ENCODE assay signal across 33 cellular contexts in genomic region chr1:37353871-37354270, GRCh38.
"Had no signal": no experiment of that assay in that cellular context is flagged by ENCODE, and none has a peak within 500 bp of the region (broad histone marks: within the 10 kb centered on the region; RNA-seq: fewer than 3 reads in every experiment).

No MANE protein-coding gene starts in this region.

- FAIRE-seq: colon had no signal

- H3K9me3 Mint-ChIP-seq: activated CD4-positive, alpha-beta memory T cell treated with anti-CD3 and anti-CD28 coated beads for 36 hours; activated CD4-positive, alpha-beta T cell treated with anti-CD3 and anti-CD28 coated beads, Interleukin-2, amount 10 ng/mL, durations not matched to agents 24 days and 14 days; activated naive CD4-positive, alpha-beta T cell treated with anti-CD3 and anti-CD28 coated beads for 36 hours; activated naive CD4-positive, alpha-beta T cell treated with anti-CD3 and anti-CD28 coated beads, Interleukin-2, amount 50 U/mL, for 24 hours; activated naive CD8-positive, alpha-beta T cell treated with anti-CD3 and anti-CD28 coated beads for 36 hours; activated naive CD8-positive, alpha-beta T cell treated with anti-CD3 and anti-CD28 coated beads, Interleukin-2, amount 50 U/mL, for 24 hours; activated T-helper 1 cell treated with anti-CD3 and anti-CD28 coated beads, Interleukin-12 subunit alpha, Interleukin-12 subunit beta, Interleukin-2, Interleukin-4 antibody, amounts not matched to agents 30 ng/mL and 10 ng/mL and 1 ng/mL, durations not matched to agents 14 hours and 24 hours and 36 hours; activated T-helper 2 cell treated with anti-CD3 and anti-CD28 coated beads, Interferon-gamma antibody, Interleukin-2, Interleukin-4, amounts not matched to agents 10 μg/mL and 5 μg/mL and 100 μg/mL, durations not matched to agents 14 hours and 24 hours and 36 hours; effector memory CD8-positive, alpha-beta T cell had no signal

- H3K36me3 ChIP-seq: adrenal gland, esophagus muscularis mucosa, gastrocnemius medialis, heart left ventricle had no signal

- ATAC-seq: activated CD4-positive, alpha-beta T cell treated with anti-CD3 and anti-CD28 coated beads for 36 hours; activated CD8-positive, alpha-beta memory T cell treated with anti-CD3 and anti-CD28 coated beads, Interleukin-2, amount 10 ng/mL, durations not matched to agents 7 days and 5 days; activated CD8-positive, alpha-beta T cell treated with anti-CD3 and anti-CD28 coated beads, Interleukin-2, amount 10 ng/mL, durations not matched to agents 7 days and 5 days; activated naive CD8-positive, alpha-beta T cell treated with anti-CD3 and anti-CD28 coated beads, Interleukin-2, amount 50 U/mL, for 24 hours; body of pancreas; effector memory CD8-positive, alpha-beta T cell; foreskin keratinocyte; gastrocnemius medialis; heart left ventricle had no signal

- H3K27me3 ChIP-seq: adrenal gland, body of pancreas had no signal

- H3K4me3 Mint-ChIP-seq: activated CD4-positive, alpha-beta memory T cell treated with anti-CD3 and anti-CD28 coated beads for 36 hours; activated CD4-positive, alpha-beta T cell treated with anti-CD3 and anti-CD28 coated beads for 36 hours; activated CD4-positive, alpha-beta T cell treated with anti-CD3 and anti-CD28 coated beads, Interleukin-2, amount 10 ng/mL, durations not matched to agents 24 days and 14 days; activated CD8-positive, alpha-beta memory T cell treated with anti-CD3 and anti-CD28 coated beads, Interleukin-2, amount 10 ng/mL, durations not matched to agents 7 days and 5 days; activated CD8-positive, alpha-beta T cell treated with anti-CD3 and anti-CD28 coated beads, Interleukin-2, amount 10 ng/mL, durations not matched to agents 7 days and 5 days; activated naive CD4-positive, alpha-beta T cell treated with anti-CD3 and anti-CD28 coated beads for 36 hours; activated naive CD4-positive, alpha-beta T cell treated with anti-CD3 and anti-CD28 coated beads, Interleukin-2, amount 50 U/mL, for 24 hours; activated naive CD8-positive, alpha-beta T cell treated with anti-CD3 and anti-CD28 coated beads for 36 hours; activated naive CD8-positive, alpha-beta T cell treated with anti-CD3 and anti-CD28 coated beads, Interleukin-2, amount 50 U/mL, for 24 hours; activated T-helper 1 cell treated with anti-CD3 and anti-CD28 coated beads, Interleukin-12 subunit alpha, Interleukin-12 subunit beta, Interleukin-2, Interleukin-4 antibody, amounts not matched to agents 30 ng/mL and 10 ng/mL and 1 ng/mL, durations not matched to agents 14 hours and 24 hours and 36 hours; effector memory CD8-positive, alpha-beta T cell had no signal

- H3K27ac ChIP-seq: adrenal gland, body of pancreas, esophagus muscularis mucosa, foreskin keratinocyte, gastrocnemius medialis, heart left ventricle had no signal

- H3K27ac Mint-ChIP-seq: activated CD4-positive, alpha-beta memory T cell treated with anti-CD3 and anti-CD28 coated beads for 36 hours; activated CD4-positive, alpha-beta T cell treated with anti-CD3 and anti-CD28 coated beads for 36 hours; activated CD4-positive, alpha-beta T cell treated with anti-CD3 and anti-CD28 coated beads, Interleukin-2, amount 10 ng/mL, durations not matched to agents 24 days and 14 days; activated CD8-positive, alpha-beta memory T cell treated with anti-CD3 and anti-CD28 coated beads, Interleukin-2, amount 10 ng/mL, durations not matched to agents 7 days and 5 days; activated CD8-positive, alpha-beta T cell treated with anti-CD3 and anti-CD28 coated beads, Interleukin-2, amount 10 ng/mL, durations not matched to agents 7 days and 5 days; activated naive CD4-positive, alpha-beta T cell treated with anti-CD3 and anti-CD28 coated beads for 36 hours; activated naive CD4-positive, alpha-beta T cell treated with anti-CD3 and anti-CD28 coated beads, Interleukin-2, amount 50 U/mL, for 24 hours; activated naive CD8-positive, alpha-beta T cell treated with anti-CD3 and anti-CD28 coated beads for 36 hours; activated naive CD8-positive, alpha-beta T cell treated with anti-CD3 and anti-CD28 coated beads, Interleukin-2, amount 50 U/mL, for 24 hours; activated T-helper 1 cell treated with anti-CD3 and anti-CD28 coated beads, Interleukin-12 subunit alpha, Interleukin-12 subunit beta, Interleukin-2, Interleukin-4 antibody, amounts not matched to agents 30 ng/mL and 10 ng/mL and 1 ng/mL, durations not matched to agents 14 hours and 24 hours and 36 hours; activated T-helper 2 cell treated with anti-CD3 and anti-CD28 coated beads, Interferon-gamma antibody, Interleukin-2, Interleukin-4, amounts not matched to agents 10 μg/mL and 5 μg/mL and 100 μg/mL, durations not matched to agents 14 hours and 24 hours and 36 hours; effector memory CD8-positive, alpha-beta T cell had no signal

- H3K4me1 Mint-ChIP-seq: activated CD4-positive, alpha-beta T cell treated with anti-CD3 and anti-CD28 coated beads for 36 hours; activated CD4-positive, alpha-beta T cell treated with anti-CD3 and anti-CD28 coated beads, Interleukin-2, amount 10 ng/mL, durations not matched to agents 24 days and 14 days; activated CD8-positive, alpha-beta memory T cell treated with anti-CD3 and anti-CD28 coated beads, Interleukin-2, amount 10 ng/mL, durations not matched to agents 7 days and 5 days; activated naive CD4-positive, alpha-beta T cell treated with anti-CD3 and anti-CD28 coated beads, Interleukin-2, amount 50 U/mL, for 24 hours; activated naive CD8-positive, alpha-beta T cell treated with anti-CD3 and anti-CD28 coated beads for 36 hours; activated naive CD8-positive, alpha-beta T cell treated with anti-CD3 and anti-CD28 coated beads, Interleukin-2, amount 50 U/mL, for 24 hours had no signal

- DNase-seq: activated CD4-positive, alpha-beta memory T cell treated with anti-CD3 and anti-CD28 coated beads for 36 hours; activated CD4-positive, alpha-beta T cell treated with anti-CD3 and anti-CD28 coated beads for 36 hours; activated CD4-positive, alpha-beta T cell treated with anti-CD3 and anti-CD28 coated beads, Interleukin-2, amount 10 ng/mL, durations not matched to agents 24 days and 14 days; activated CD4-positive, CD25-positive, alpha-beta regulatory T cell; activated CD4-positive, CD25-positive, alpha-beta regulatory T cell treated with anti-CD3 and anti-CD28 coated beads, Interleukin-2, amount 50 U/mL, for 72 hours; activated CD8-positive, alpha-beta memory T cell treated with anti-CD3 and anti-CD28 coated beads, Interleukin-2, amount 10 ng/mL, durations not matched to agents 7 days and 5 days; activated CD8-positive, alpha-beta memory T cell treated with anti-CD3 and anti-CD28 coated beads, Interleukin-2, amount 50 U/mL, for 4 hours; activated CD8-positive, alpha-beta T cell treated with anti-CD3 and anti-CD28 coated beads, Interleukin-2, amount 10 ng/mL, durations not matched to agents 7 days and 5 days; activated effector memory CD4-positive, alpha-beta T cell treated with anti-CD3 and anti-CD28 coated beads, Interleukin-2, amount 50 U/mL, for 16 hours; activated naive CD4-positive, alpha-beta T cell treated with anti-CD3 and anti-CD28 coated beads for 36 hours; activated naive CD8-positive, alpha-beta T cell treated with anti-CD3 and anti-CD28 coated beads for 36 hours; activated naive CD8-positive, alpha-beta T cell treated with anti-CD3 and anti-CD28 coated beads, Interleukin-2, amount 50 U/mL, for 24 hours; activated T-cell treated with anti-CD3 and anti-CD28 coated beads, Interleukin-2, amount 50 U/mL, for 1 hour; activated T-cell treated with anti-CD3 and anti-CD28 coated beads, Interleukin-2, amount 50 U/mL, for 48 hours; adrenal gland; amygdala; aorta; body of pancreas; caudate nucleus; cortex of kidney; dermis blood vessel endothelial cell; effector CD4-positive, alpha-beta T cell; effector memory CD8-positive, alpha-beta T cell; erythroblast; foreskin keratinocyte; gastrocnemius medialis; glutamatergic neuron; heart left ventricle had no signal

- H3K4me1 ChIP-seq: adrenal gland, body of pancreas, esophagus muscularis mucosa, foreskin keratinocyte, gastrocnemius medialis, heart left ventricle had no signal

- H3K4me3 ChIP-seq: adrenal gland, body of pancreas, esophagus muscularis mucosa, gastrocnemius medialis, heart left ventricle had no signal

- H3K36me3 Mint-ChIP-seq: activated CD4-positive, alpha-beta memory T cell treated with anti-CD3 and anti-CD28 coated beads for 36 hours; activated CD8-positive, alpha-beta memory T cell treated with anti-CD3 and anti-CD28 coated beads, Interleukin-2, amount 10 ng/mL, durations not matched to agents 7 days and 5 days; activated naive CD4-positive, alpha-beta T cell treated with anti-CD3 and anti-CD28 coated beads, Interleukin-2, amount 50 U/mL, for 24 hours; activated naive CD8-positive, alpha-beta T cell treated with anti-CD3 and anti-CD28 coated beads for 36 hours had no signal

- H3K9me3 ChIP-seq: adrenal gland, body of pancreas, esophagus muscularis mucosa, gastrocnemius medialis, heart left ventricle had no signal
